Comparison of ENCODE assay signal across 19 cellular contexts in the genomic region with DNA sequence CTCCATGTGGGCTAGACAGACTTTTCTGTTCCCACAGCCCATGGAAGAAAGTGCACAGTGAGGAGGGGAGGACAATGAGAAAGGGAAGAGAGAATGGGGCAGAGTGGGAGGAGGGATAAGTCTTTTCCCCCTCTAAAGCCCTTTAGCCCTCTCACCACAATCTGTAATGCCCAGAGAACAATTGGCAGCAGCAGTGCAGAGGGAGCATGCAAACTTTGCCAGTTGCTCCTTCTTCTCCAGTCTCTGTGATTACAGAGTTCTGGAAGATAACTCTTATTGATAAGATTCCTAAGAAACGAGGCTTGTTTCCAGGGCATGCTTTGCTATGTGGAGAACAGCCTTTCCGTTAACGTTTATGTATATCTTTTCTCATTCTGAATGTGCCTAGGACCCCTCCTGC.
"Had no signal": no experiment of that assay in that cellular context is flagged by ENCODE, and none has a peak within 500 bp of the region (broad histone marks: within the 10 kb centered on the region; RNA-seq: fewer than 3 reads in every experiment).

No MANE protein-coding gene starts in this region.

- DNase-seq: activated CD4-positive, alpha-beta T cell treated with anti-CD3 and anti-CD28 coated beads for 36 hours; activated CD4-positive, CD25-positive, alpha-beta regulatory T cell; activated CD8-positive, alpha-beta T cell treated with anti-CD3 and anti-CD28 coated beads, Interleukin-2, amount 10 ng/mL, durations not matched to agents 7 days and 5 days; activated naive CD4-positive, alpha-beta T cell; activated T-cell treated with anti-CD3 and anti-CD28 coated beads for 4 hours; activated T-cell treated with anti-CD3 and anti-CD28 coated beads, Interleukin-2, amount 50 U/mL, for 72 hours; cortex of kidney; effector memory CD8-positive, alpha-beta T cell; left cardiac atrium; left ventricle myocardium superior; natural killer cell; stimulated activated CD4-positive, alpha-beta T cell treated with anti-CD3 and anti-CD28 coated beads, Interleukin-15, amount 100 ng/mL, for 24 hours; stimulated activated CD4-positive, alpha-beta T cell treated with anti-CD3 and anti-CD28 coated beads, Interleukin-2, amount 100 ng/mL, for 24 hours; stimulated activated naive B cell treated with anti-CD40 and anti-IgM and Interleukin-4, amounts not matched to agents 10 μg/mL and 1 μg/mL and 100 μg/mL, for 72 hours; stomach; T-cell; thyroid gland had no signal

- H3K27me3 ChIP-seq: right atrium auricular region, stomach, thyroid gland had no signal

- H3K27ac ChIP-seq: right atrium auricular region, stomach, thyroid gland had no signal

- H3K4me3 ChIP-seq: right atrium auricular region, stomach, thyroid gland had no signal

- H3K36me3 ChIP-seq: right atrium auricular region, stomach, thyroid gland had no signal

- H3K4me1 ChIP-seq: right atrium auricular region, stomach had no signal

- ATAC-seq: activated CD8-positive, alpha-beta T cell treated with anti-CD3 and anti-CD28 coated beads, Interleukin-2, amount 10 ng/mL, durations not matched to agents 7 days and 5 days; effector memory CD8-positive, alpha-beta T cell; left cardiac atrium; left ventricle myocardium superior; natural killer cell; stimulated activated naive B cell treated with anti-CD40 and anti-IgM and Interleukin-4, amounts not matched to agents 10 μg/mL and 1 μg/mL and 100 μg/mL, for 72 hours; T-cell had no signal

- FAIRE-seq: islet of Langerhans had no signal

- H3K9me3 ChIP-seq: right atrium auricular region, stomach, thyroid gland had no signal
